In the genomic region with DNA sequence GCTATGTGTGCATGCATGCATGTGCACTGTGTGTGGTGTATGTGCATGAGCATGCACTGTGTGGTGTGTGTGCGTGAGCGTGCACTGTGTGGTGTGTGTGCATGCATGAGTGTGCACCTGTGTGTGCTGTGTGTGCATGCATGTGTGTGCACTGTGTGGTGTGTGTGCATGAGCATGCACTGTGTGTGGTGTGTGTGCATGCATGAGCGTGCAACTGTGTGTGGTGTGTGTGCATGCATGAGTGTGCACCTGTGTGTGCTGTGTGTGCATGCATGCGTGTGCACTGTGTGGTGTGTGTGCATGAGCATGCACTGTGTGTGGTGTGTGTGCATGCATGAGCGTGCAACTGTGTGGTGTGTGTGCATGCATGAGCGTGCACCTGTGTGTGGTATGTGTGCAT, we compare ENCODE assay signal across 2 cellular contexts.
A peak's percentile ranks its signal among the peaks of the same experiment; 100 is the strongest.
TF ChIP-seq lines count a peak whose summit lies in the region.

No MANE protein-coding gene starts in this region.

TF ChIP-seq in HEK293, 187 proteins besides CTCF, POLR2A, EP300 and RAD21:
- peak; percentile 97 for TF ChIP-seq ZSCAN4 (tag by site-specific recombination; IDR thresholded peaks at IDR 0.05)
- TF ChIP-seq ZBTB26 (tag by site-specific recombination; optimal IDR thresholded peaks at IDR 0.05), result peak; percentile 34

TF ChIP-seq in GM12878, 131 proteins besides CTCF, POLR2A, EP300 and RAD21:
- peak; percentile 47 for TF ChIP-seq NR2C2 (IDR thresholded peaks at IDR 0.05; ENCODE audit: borderline replicate concordance, control insufficient read depth, insufficient read length, low read depth)
